1 cellular context compared by ENCODE assay signal in the genomic region with DNA sequence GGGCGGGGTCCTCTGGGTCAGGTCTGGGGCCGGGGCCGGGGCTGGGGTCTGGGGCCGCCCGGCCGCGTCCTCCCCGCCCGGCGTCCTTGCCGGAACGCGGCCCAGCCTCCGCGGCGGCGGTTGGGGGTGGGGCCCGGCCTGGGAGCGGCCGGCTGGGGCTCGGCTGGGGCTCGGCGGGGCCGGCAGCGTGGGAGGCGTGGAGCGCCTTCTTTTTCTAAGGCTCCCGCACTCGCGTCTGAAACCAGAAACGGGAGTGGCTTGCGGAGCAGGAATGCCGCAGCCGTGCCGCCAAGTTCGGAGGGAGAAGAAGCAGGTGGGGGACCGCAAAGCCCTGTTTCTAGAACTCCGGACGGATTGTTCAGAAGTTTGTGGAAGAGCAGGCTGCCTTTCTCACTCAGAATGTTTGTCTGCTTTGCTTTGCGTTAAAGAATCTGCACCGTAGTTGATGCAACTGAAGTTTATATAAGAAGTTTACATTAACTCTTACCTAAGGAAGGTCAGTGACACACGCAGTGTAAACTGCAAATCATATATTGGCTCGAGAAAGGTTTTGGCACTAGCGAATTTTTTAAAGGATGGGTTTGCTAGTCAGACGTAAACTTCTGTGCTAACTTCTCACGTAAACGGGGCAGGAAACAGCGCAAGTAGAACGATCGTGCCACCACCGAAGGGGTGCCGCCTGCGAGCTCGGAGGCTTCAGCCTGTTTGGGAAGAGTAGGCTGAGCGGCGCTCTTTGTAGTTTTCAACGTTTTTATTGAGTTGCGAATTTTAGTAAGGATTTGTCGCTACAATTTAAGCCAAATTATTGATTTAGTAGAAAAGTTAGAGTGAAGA.
A peak's percentile ranks its signal among the peaks of the same experiment; 100 is the strongest.
TF ChIP-seq lines count a peak whose summit lies in the region.

No MANE protein-coding gene starts in this region.

TF ChIP-seq in HepG2, 621 proteins besides CTCF, POLR2A, EP300 and RAD21 (continued from another document):
- TF ChIP-seq NFAT5 (CRISPR knock-in tag; IDR thresholded peaks at IDR 0.05) (no peak), ZFY (CRISPR knock-in tag; IDR thresholded peaks at IDR 0.05) (peak; percentile 13; the same call in 1 of the 2 replicates), ZNF431 (CRISPR knock-in tag; IDR thresholded peaks at IDR 0.05; ENCODE audit: borderline replicate concordance, low read depth) (0 out of 2 replicates have a peak, but pooled peaks have one; percentile 45), RNF2 (conservative IDR thresholded peaks at IDR 0.05; ENCODE audit: low read depth) (no peak), ZNF572 (CRISPR knock-in tag; IDR thresholded peaks at IDR 0.05) (no peak), ESRRA (CRISPR knock-in tag; IDR thresholded peaks at IDR 0.05; ENCODE audit: low read depth) (no peak; the same call in 1 of the 2 replicates), ZNF281 (CRISPR knock-in tag; IDR thresholded peaks at IDR 0.05; ENCODE audit: borderline replicate concordance) (0 out of 2 replicates have a peak, but pooled peaks have one; percentile 33), NONO (IDR thresholded peaks at IDR 0.05) (no peak), NONO (CRISPR knock-in tag; conservative IDR thresholded peaks at IDR 0.05) (no peak), DPF2 (CRISPR knock-in tag; IDR thresholded peaks at IDR 0.05; ENCODE audit: borderline replicate concordance, low read depth) (no peak), NFYC (CRISPR knock-in tag; IDR thresholded peaks at IDR 0.05) (no peak)
TF ChIP-seq in HepG2: peak in this region for 25.
